Comparison of ENCODE assay signal across 14 cellular contexts in genomic region chr2:42960835-42961165, GRCh38.
DNase-seq lines count a peak whose midpoint lies in the region; ATAC-seq and TF ChIP-seq lines count a peak whose summit lies in the region.
"Had no signal": no experiment of that assay in that cellular context is flagged by ENCODE, and none has a peak within 500 bp of the region (broad histone marks: within the 10 kb centered on the region; RNA-seq: fewer than 3 reads in every experiment).

No MANE protein-coding gene starts in this region.

- peak overlapping the region; percentile 45 for H3K27ac Mint-ChIP-seq in chondrocyte (ENCODE audit: unreplicated experiment)
- H3K27ac Mint-ChIP-seq in activated T-cell treated with anti-CD3 and anti-CD28 coated beads, Interleukin-2, amount 50 U/mL, for 72 hours: no peak overlapping the region
- peak overlapping the region in 1 of 2 donors; percentile 88 for H3K27ac Mint-ChIP-seq in natural killer cell

- H3K4me3 Mint-ChIP-seq in chondrocyte (ENCODE audit: unreplicated experiment): no peak overlapping the region
- H3K4me3 Mint-ChIP-seq in activated T-cell treated with anti-CD3 and anti-CD28 coated beads, Interleukin-2, amount 50 U/mL, for 72 hours: no peak overlapping the region
- no peak overlapping the region for H3K4me3 Mint-ChIP-seq in natural killer cell

- ATAC-seq in right lobe of liver: no peak
- ATAC-seq in gastrocnemius medialis: no peak
- no peak for ATAC-seq in activated T-cell treated with anti-CD3 and anti-CD28 coated beads, Interleukin-2, amount 50 U/mL, for 72 hours (replicated peaks in 1 of 2)
- no peak for ATAC-seq in natural killer cell
- ATAC-seq: mucosa of descending colon had no signal

- no peaks in the 10 kb centered on the region for H3K36me3 Mint-ChIP-seq in chondrocyte (ENCODE audit: low read depth)
- no peaks in the 10 kb centered on the region for H3K36me3 Mint-ChIP-seq in activated T-cell treated with anti-CD3 and anti-CD28 coated beads, Interleukin-2, amount 50 U/mL, for 72 hours (ENCODE audit: insufficient read depth in 2 of 2)
- H3K36me3 Mint-ChIP-seq in natural killer cell: no peaks in the 10 kb centered on the region

- H3K4me1 Mint-ChIP-seq in chondrocyte (ENCODE audit: low read depth): peaks cover 68% of the 10 kb centered on the region
- peaks cover 19% of the 10 kb centered on the region for H3K4me1 Mint-ChIP-seq in activated T-cell treated with anti-CD3 and anti-CD28 coated beads, Interleukin-2, amount 50 U/mL, for 72 hours (ENCODE audit: low read depth)
- peaks cover 28 to 54% of the 10 kb centered on the region in 2 donors for H3K4me1 Mint-ChIP-seq in natural killer cell

- in situ Hi-C loops in gastrocnemius medialis (cut with MboI; ENCODE audit: low sequenced_read_pairs in 4 of 4): no loop called here

- 76% methylated on average over 4 of the region's 6 CpGs for WGBS in right lobe of liver (ENCODE audit: insufficient coverage, low coverage, low lambda C conversion rate, missing lambda C conversion rate)

- H3K9me3 Mint-ChIP-seq in chondrocyte (ENCODE audit: low read depth): no peaks in the 10 kb centered on the region
- H3K9me3 Mint-ChIP-seq in activated T-cell treated with anti-CD3 and anti-CD28 coated beads, Interleukin-2, amount 50 U/mL, for 72 hours: no peaks in the 10 kb centered on the region
- no peaks in the 10 kb centered on the region for H3K9me3 Mint-ChIP-seq in natural killer cell

- H3K27me3 Mint-ChIP-seq in chondrocyte (ENCODE audit: low read depth) (no peaks in the 10 kb centered on the region), natural killer cell (ENCODE audit: low read depth in 2 of 2) (no peaks in the 10 kb centered on the region)
- peaks cover 21% of the 10 kb centered on the region for H3K27me3 Mint-ChIP-seq in activated T-cell treated with anti-CD3 and anti-CD28 coated beads, Interleukin-2, amount 50 U/mL, for 72 hours (ENCODE audit: low read depth)

- intact Hi-C loops in right lobe of liver (cut with DNase I): loop anchor here (10.0 kb wide), 2 partner anchors 164 to 204 kb away; no protein-coding TSS in a partner anchor
- intact Hi-C loops in gastrocnemius medialis (cut with DNase I; ENCODE audit: low total_unique reads): no loop called here
- intact Hi-C loops in natural killer cell (cut with micrococcal nuclease): loop anchor here (5.0 kb wide), 2 partner anchors 167 to 267 kb away; partner anchors contain the start of gene ZFP36L2

- no peaks in the 10 kb centered on the region for H3K36me3 ChIP-seq in right lobe of liver
- no peaks in the 10 kb centered on the region for H3K36me3 ChIP-seq in gastrocnemius medialis

- TF ChIP-seq POLR2A in right lobe of liver (IDR thresholded peaks at IDR 0.05) (no peak), gastrocnemius medialis (IDR thresholded peaks at IDR 0.05) (no peak)

- TF ChIP-seq CTCF in chondrocyte (IDR thresholded peaks at IDR 0.05) (no peak), right lobe of liver (IDR thresholded peaks at IDR 0.05) (no peak), gastrocnemius medialis (IDR thresholded peaks at IDR 0.05 in 4 of 5, conservative IDR thresholded peaks at IDR 0.05 in 1 of 5) (no peak), natural killer cell (IDR thresholded peaks at IDR 0.05) (no peak)

- peak overlapping the region; percentile 30 to 90 (median 83) for H3K27ac ChIP-seq in right lobe of liver
- H3K27ac ChIP-seq in gastrocnemius medialis: peak overlapping the region; percentile 65 to 81 (median 68)

- H3K4me1 ChIP-seq in right lobe of liver (peaks cover 0 to 52% (median 25%) of the 10 kb centered on the region in 4 donors), gastrocnemius medialis (peaks cover 51 to 56% of the 10 kb centered on the region in 2 donors)

- H3K4me3 ChIP-seq in right lobe of liver: no peak overlapping the region
- no peak overlapping the region for H3K4me3 ChIP-seq in gastrocnemius medialis
- H3K4me3 ChIP-seq: mucosa of descending colon had no signal

- H3K9me3 ChIP-seq in right lobe of liver (no peaks in the 10 kb centered on the region), gastrocnemius medialis (no peaks in the 10 kb centered on the region)
- H3K9me3 ChIP-seq: mucosa of descending colon had no signal

- DNase-seq in AG08395 (ENCODE audit: low spot score) (peak; percentile 56), chondrocyte (ENCODE audit: low spot score) (no peak), right lobe of liver (no peak), gastrocnemius medialis (peak in 1 of 2 donors; percentile 37), T-helper 9 cell (no peak), midbrain (lab: John Stamatoyannopoulos, UW) (no peak), natural killer cell (no peak)
- DNase-seq in activated T-cell treated with anti-CD3 and anti-CD28 coated beads, Interleukin-2, amount 50 U/mL, for 72 hours: no peak
- DNase-seq: activated CD4-positive, alpha-beta T cell treated with anti-CD3 and anti-CD28 coated beads, Interleukin-2, amount 50 U/mL, for 48 hours; activated effector memory CD4-positive, alpha-beta T cell treated with anti-CD3 and anti-CD28 coated beads, Interleukin-2, amount 50 U/mL, for 16 hours; DMS153; NCI-H146; NCI-H524 had no signal

- H3K27me3 ChIP-seq in right lobe of liver (no peaks in the 10 kb centered on the region), gastrocnemius medialis (no peaks in the 10 kb centered on the region)
